23 cellular contexts compared by ENCODE assay signal in the genomic region with DNA sequence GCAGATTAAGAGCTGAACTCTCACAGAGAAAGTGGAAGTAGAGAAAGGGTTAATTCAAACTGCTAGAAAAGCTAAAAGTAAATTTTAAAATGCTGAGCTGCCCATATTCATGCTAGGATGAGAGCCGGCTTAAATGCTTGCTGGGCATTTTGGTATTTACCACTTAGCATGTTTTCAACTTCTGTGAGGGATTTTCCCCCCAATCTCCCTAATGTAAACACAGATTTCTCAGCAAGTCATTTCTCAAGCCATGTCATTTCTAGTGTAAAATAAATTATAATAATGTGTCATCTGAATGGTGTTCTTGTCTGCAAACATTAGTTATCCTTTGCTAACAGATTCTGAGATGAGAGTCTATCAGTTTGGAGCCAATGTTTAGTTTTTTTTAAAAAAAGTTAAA.
"Had no signal": no experiment of that assay in that cellular context is flagged by ENCODE, and none has a peak within 500 bp of the region (broad histone marks: within the 10 kb centered on the region; RNA-seq: fewer than 3 reads in every experiment).

No MANE protein-coding gene starts in this region.

- H3K4me3 ChIP-seq: heart left ventricle, mucosa of descending colon, sigmoid colon, smooth muscle cell, testis, uterus had no signal

- DNase-seq: activated CD4-positive, CD25-positive, alpha-beta regulatory T cell treated with anti-CD3 and anti-CD28 coated beads, Interleukin-2, amount 50 U/mL, for 72 hours; activated effector memory CD4-positive, alpha-beta T cell treated with anti-CD3 and anti-CD28 coated beads, Interleukin-2, amount 50 U/mL, for 16 hours; activated naive CD4-positive, alpha-beta T cell treated with anti-CD3 and anti-CD28 coated beads, Interleukin-2, amount 10 ng/mL, durations not matched to agents 7 days and 5 days; activated T-cell treated with anti-CD3 and anti-CD28 coated beads, Interleukin-2, amount 50 U/mL, for 48 hours; cerebellar nuclear complex; cortex of kidney; heart left ventricle; left colon; mucosa of descending colon; occipital lobe; posterior cingulate gyrus; retina; sigmoid colon; stimulated activated CD4-positive, alpha-beta T cell treated with anti-CD3 and anti-CD28 coated beads, Interleukin-15, amount 100 ng/mL, for 24 hours; stimulated activated naive CD4-positive, alpha-beta T cell; testis; trophoblast cell; uterus; WERI-Rb-1 had no signal

- H3K36me3 ChIP-seq: sigmoid colon, uterus, WERI-Rb-1 had no signal

- ATAC-seq: heart left ventricle, left colon, mucosa of descending colon had no signal

- H3K27ac ChIP-seq: heart left ventricle, sigmoid colon, testis, uterus, WERI-Rb-1 had no signal

- H3K9me3 ChIP-seq: heart left ventricle, mucosa of descending colon, sigmoid colon, testis, uterus had no signal

- H3K4me2 ChIP-seq: smooth muscle cell had no signal

- H3K27me3 ChIP-seq: heart left ventricle, sigmoid colon, testis, uterus had no signal

- H3K4me1 ChIP-seq: sigmoid colon, testis, uterus had no signal

- FAIRE-seq: endometrium, keratinocyte, TTC549 had no signal
